In the genomic region with DNA sequence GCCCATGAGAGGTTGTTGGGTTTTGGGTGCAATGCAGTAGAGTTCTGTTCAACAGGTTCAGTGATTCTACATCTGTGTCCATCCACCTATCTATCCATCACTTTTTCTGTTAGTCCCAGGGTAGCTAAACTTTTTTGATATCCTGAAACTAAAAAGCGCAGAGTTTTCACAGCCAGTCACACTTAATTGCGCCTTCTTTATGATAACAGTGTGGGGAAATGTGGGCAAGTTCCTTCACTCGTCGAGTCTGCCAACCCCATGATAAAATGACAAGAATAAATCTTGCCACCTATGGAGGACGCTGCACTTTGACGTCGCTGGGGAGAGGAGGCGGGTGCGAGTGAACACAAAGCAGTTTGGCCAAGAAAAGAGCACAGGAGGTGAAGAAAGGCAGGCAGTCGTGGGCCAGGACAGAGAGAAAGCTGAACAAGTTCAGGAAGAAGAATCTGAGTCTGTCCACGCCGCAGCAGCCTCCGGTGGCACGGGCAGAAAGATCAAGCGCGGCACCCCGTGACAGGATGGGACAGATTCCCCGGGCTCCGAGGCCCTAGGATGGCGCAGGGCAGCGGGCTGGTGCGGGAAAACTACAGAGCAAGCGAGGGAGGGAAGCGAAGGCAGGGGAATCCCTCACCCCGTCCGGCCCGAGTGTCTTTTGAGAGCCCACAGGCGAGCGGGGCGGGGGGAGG, we compare ENCODE assay signal across 10 cellular contexts. TPM values are rescaled to one million over a fixed set of nuclear protein-coding genes. Genes with fewer than 3 reads are reported as not detected.
DNase-seq lines count a peak whose midpoint lies in the region; ATAC-seq and TF ChIP-seq lines count a peak whose summit lies in the region.
"Had no signal": no experiment of that assay in that cellular context is flagged by ENCODE, and none has a peak within 500 bp of the region (broad histone marks: within the 10 kb centered on the region; RNA-seq: fewer than 3 reads in every experiment).

No MANE protein-coding gene starts in this region.

- POLR2A ChIA-PET in activated CD4-positive, alpha-beta T cell treated with anti-CD3 and anti-CD28 coated beads, Interleukin-2, amount 10 ng/mL, durations not matched to agents 7 days and 5 days (lab: Charles Lee), result no interaction called here

- TF ChIP-seq CTCF in osteocyte (IDR thresholded peaks at IDR 0.05), result no peak

- H3K9me3 Mint-ChIP-seq in activated CD4-positive, alpha-beta T cell treated with anti-CD3 and anti-CD28 coated beads, Interleukin-2, amount 10 ng/mL, durations not matched to agents 7 days and 5 days, result no peaks in the 10 kb centered on the region
- peaks cover 5% of the 10 kb centered on the region for H3K9me3 Mint-ChIP-seq in central memory CD8-positive, alpha-beta T cell
- no peaks in the 10 kb centered on the region for H3K9me3 Mint-ChIP-seq in osteocyte (ENCODE audit: unreplicated experiment)

- peak overlapping the region; percentile 53 for H3K4me3 Mint-ChIP-seq in activated CD4-positive, alpha-beta T cell treated with anti-CD3 and anti-CD28 coated beads, Interleukin-2, amount 10 ng/mL, durations not matched to agents 7 days and 5 days
- peak overlapping the region; percentile 47 for H3K4me3 Mint-ChIP-seq in central memory CD8-positive, alpha-beta T cell
- H3K4me3 Mint-ChIP-seq in osteocyte (ENCODE audit: unreplicated experiment), result peak overlapping the region; percentile 62

- no peak for DNase-seq in activated CD4-positive, alpha-beta T cell treated with anti-CD3 and anti-CD28 coated beads, Interleukin-2, amount 10 ng/mL, durations not matched to agents 7 days and 5 days
- no peak for DNase-seq in activated CD4-positive, alpha-beta T cell treated with anti-CD3 and anti-CD28 coated beads for 1 hour
- no peak for DNase-seq in central memory CD8-positive, alpha-beta T cell (ENCODE audit: low spot score in 2 of 2)
- no peak for DNase-seq in osteocyte (ENCODE audit: extremely low spot score, unreplicated experiment)
- no peak for DNase-seq in cortex of kidney (lab: John Stamatoyannopoulos, UW)

- ATAC-seq in HG03457 (IDR thresholded peaks at IDR 0.05; ENCODE audit: unreplicated experiment), result peak; percentile 18
- ATAC-seq in central memory CD8-positive, alpha-beta T cell (replicated peaks; ENCODE audit: extremely low read depth, poor library complexity, severe bottlenecking), result no peak
- ATAC-seq in HG03520 (IDR thresholded peaks at IDR 0.05; ENCODE audit: unreplicated experiment), result no peak
- ATAC-seq in GM18520 (IDR thresholded peaks at IDR 0.05; ENCODE audit: unreplicated experiment), result no peak

- peaks cover 8% of the 10 kb centered on the region for H3K4me1 Mint-ChIP-seq in activated CD4-positive, alpha-beta T cell treated with anti-CD3 and anti-CD28 coated beads, Interleukin-2, amount 10 ng/mL, durations not matched to agents 7 days and 5 days
- peaks cover 11% of the 10 kb centered on the region for H3K4me1 Mint-ChIP-seq in central memory CD8-positive, alpha-beta T cell
- peaks cover 7% of the 10 kb centered on the region for H3K4me1 Mint-ChIP-seq in osteocyte (ENCODE audit: unreplicated experiment)

- CTCF ChIA-PET in activated CD4-positive, alpha-beta T cell treated with anti-CD3 and anti-CD28 coated beads, Interleukin-2, amount 10 ng/mL, durations not matched to agents 7 days and 5 days (lab: Charles Lee), result interaction anchor here (0.6 to 1.3 kb wide), 2 partner anchors 17 to 19 kb away, joined by 3 to 4 read pairs; no protein-coding TSS in a partner anchor

- H3K36me3 Mint-ChIP-seq in activated CD4-positive, alpha-beta T cell treated with anti-CD3 and anti-CD28 coated beads, Interleukin-2, amount 10 ng/mL, durations not matched to agents 7 days and 5 days (ENCODE audit: low read depth), result peaks cover 2% of the 10 kb centered on the region
- no peaks in the 10 kb centered on the region for H3K36me3 Mint-ChIP-seq in central memory CD8-positive, alpha-beta T cell (ENCODE audit: insufficient read depth)
- no peaks in the 10 kb centered on the region for H3K36me3 Mint-ChIP-seq in osteocyte (ENCODE audit: unreplicated experiment)

- H3K27me3 Mint-ChIP-seq in activated CD4-positive, alpha-beta T cell treated with anti-CD3 and anti-CD28 coated beads, Interleukin-2, amount 10 ng/mL, durations not matched to agents 7 days and 5 days, result peaks cover 75% of the 10 kb centered on the region
- peaks cover 78% of the 10 kb centered on the region for H3K27me3 Mint-ChIP-seq in central memory CD8-positive, alpha-beta T cell
- H3K27me3 Mint-ChIP-seq in osteocyte (ENCODE audit: unreplicated experiment), result peaks cover 79% of the 10 kb centered on the region

- H3K27ac Mint-ChIP-seq in activated CD4-positive, alpha-beta T cell treated with anti-CD3 and anti-CD28 coated beads, Interleukin-2, amount 10 ng/mL, durations not matched to agents 7 days and 5 days, result no peak overlapping the region
- H3K27ac Mint-ChIP-seq in central memory CD8-positive, alpha-beta T cell (ENCODE audit: low read depth), result no peak overlapping the region
- no peak overlapping the region for H3K27ac Mint-ChIP-seq in osteocyte (ENCODE audit: unreplicated experiment)

RNA-seq across cellular contexts. Expression of gene SP8, which starts 9.2 kb away (rescaled TPM):
- not detected for total RNA-seq in activated CD4-positive, alpha-beta T cell treated with anti-CD3 and anti-CD28 coated beads, Interleukin-2, amount 10 ng/mL, durations not matched to agents 7 days and 5 days
- not detected in 2 replicates for total RNA-seq in osteocyte
- total RNA-seq: myocyte; T-helper 2 cell treated with Interferon-gamma antibody and Interleukin-4, amounts not matched to agents 100 ng/mL and 5 ng/mL, for 36 hours had no signal
